Comparison of ENCODE assay signal across 8 cellular contexts in the genomic region with DNA sequence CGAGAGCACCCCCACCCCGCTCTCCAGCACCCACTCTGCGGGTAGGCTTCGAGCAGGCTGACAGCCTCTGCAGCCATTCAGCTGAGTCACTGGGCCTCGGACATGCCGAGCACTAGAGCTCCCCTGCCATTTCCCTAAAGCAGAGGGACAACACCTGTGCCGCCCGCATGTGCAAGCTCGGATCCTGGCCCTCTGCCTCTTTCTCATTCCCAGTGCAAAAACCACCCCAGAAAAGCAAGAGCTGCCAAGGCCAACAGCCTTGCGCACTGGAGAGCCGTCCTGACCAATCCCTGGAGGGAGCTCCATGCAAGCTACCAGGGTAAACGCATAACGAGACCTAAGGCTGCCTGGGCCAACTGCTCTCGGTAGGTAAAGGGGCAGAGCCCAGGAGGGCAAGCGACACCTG. TPM values are rescaled to one million over a fixed set of nuclear protein-coding genes. Genes with fewer than 3 reads are reported as not detected.
DNase-seq lines count a peak whose midpoint lies in the region; ATAC-seq and TF ChIP-seq lines count a peak whose summit lies in the region.

No MANE protein-coding gene starts in this region.

- no peaks in the 10 kb centered on the region for H3F3A ChIP-seq in DOHH2 (ENCODE audit: control insufficient read depth, insufficient read depth)

- H3K27ac ChIP-seq in DOHH2 (ENCODE audit: low read depth, low read length) (no peak overlapping the region), esophagus squamous epithelium (peak overlapping the region in 3 of 4 donors; percentile 98 to 99 (median 99)), trophoblast cell (ENCODE audit: low read depth, low read length) (no peak overlapping the region)

- no peak overlapping the region for H4K91ac ChIP-seq in trophoblast cell (ENCODE audit: low read depth, low read length)

- peaks cover 31% of the 10 kb centered on the region for H3K4me1 ChIP-seq in DOHH2 (ENCODE audit: control insufficient read depth, low read length)
- H3K4me1 ChIP-seq in esophagus squamous epithelium: peaks cover 29 to 55% (median 33%) of the 10 kb centered on the region in 3 donors
- H3K4me1 ChIP-seq in trophoblast cell (ENCODE audit: control insufficient read depth in 1 of 2, insufficient read depth in 2 of 2, low read length in 2 of 2): peaks cover 7 to 9% of the 10 kb centered on the region in 2 experiments

- H3K4me2 ChIP-seq in DOHH2 (ENCODE audit: low read length) (peak overlapping the region; percentile 96; the same call in 1 of the 2 replicates), trophoblast cell (ENCODE audit: low read length) (no peak overlapping the region)

- no peak overlapping the region for H3K23ac ChIP-seq in trophoblast cell (ENCODE audit: low read length)

- H3K79me2 ChIP-seq in DOHH2 (ENCODE audit: control insufficient read depth, low read length): peaks cover 87% of the 10 kb centered on the region
- H3K79me2 ChIP-seq in trophoblast cell (ENCODE audit: control insufficient read depth, insufficient read depth, low read length, poor library complexity): peaks cover 55% of the 10 kb centered on the region

- TF ChIP-seq CTCF in DOHH2 (IDR thresholded peaks at IDR 0.05; ENCODE audit: low read depth, low read length, poor library complexity, severe bottlenecking) (no peak), esophagus squamous epithelium (IDR thresholded peaks at IDR 0.05) (no peak), MCF 10A (IDR thresholded peaks at IDR 0.05; ENCODE audit: unreplicated experiment) (no peak)

- no peaks in the 10 kb centered on the region for H3K9me3 Mint-ChIP-seq in MCF 10A (ENCODE audit: unreplicated experiment)

- intact Hi-C loops in esophagus squamous epithelium (cut with DNase I): no loop called here
- intact Hi-C loops in MCF 10A (cut with micrococcal nuclease): no loop called here

- ATAC-seq in T-helper 17 cell (no peak), HG03565 (IDR thresholded peaks at IDR 0.05; ENCODE audit: unreplicated experiment) (no peak)

- no TSS peak for BruUV-seq in MCF 10A (replicated peaks; lab: Mats Ljungman, UMichigan)

- H2BK12ac ChIP-seq in trophoblast cell (ENCODE audit: low read length): no peak overlapping the region

- H3K27me3 ChIP-seq in DOHH2 (ENCODE audit: control insufficient read depth, low read length) (no peaks in the 10 kb centered on the region), esophagus squamous epithelium (no peaks in the 10 kb centered on the region), trophoblast cell (ENCODE audit: insufficient read depth, low read length) (no peaks in the 10 kb centered on the region)

- H3K9me2 ChIP-seq in DOHH2 (replicated peaks; ENCODE audit: control insufficient read depth, low read length): no peaks in the 10 kb centered on the region

- H4K20me1 ChIP-seq in DOHH2 (ENCODE audit: control insufficient read depth, insufficient read depth, low read depth, low read length): peaks cover 7% of the 10 kb centered on the region

- H3K36me3 Mint-ChIP-seq in T-helper 17 cell (ENCODE audit: low read depth) (no peaks in the 10 kb centered on the region), MCF 10A (ENCODE audit: insufficient read depth, unreplicated experiment) (peaks cover 27% of the 10 kb centered on the region)

- peaks cover 8% of the 10 kb centered on the region for H3K79me1 ChIP-seq in trophoblast cell (ENCODE audit: low read length)

- POLR2A ChIA-PET in MCF 10A (lab: Yijun Ruan, JAX): no interaction called here

- H3K9me3 ChIP-seq in DOHH2 (ENCODE audit: control insufficient read depth, insufficient read depth, low read length) (no peaks in the 10 kb centered on the region), T-helper 17 cell (ENCODE audit: control insufficient read depth, low read length, poor library complexity, severe bottlenecking) (no peaks in the 10 kb centered on the region), esophagus squamous epithelium (no peaks in the 10 kb centered on the region), trophoblast cell (ENCODE audit: insufficient read depth, low read depth, low read length) (no peaks in the 10 kb centered on the region)

- H2BK5ac ChIP-seq in trophoblast cell (ENCODE audit: low read depth, low read length, poor library complexity): no peak overlapping the region

- 52% methylated on average over 10 of the region's 15 CpGs; no CpG with 5 or more reads in 1 of the 2 donors for WGBS in esophagus squamous epithelium, 2 donors
- no CpG with 5 or more reads among the region's 15 CpGs for WGBS in trophoblast cell (ENCODE audit: extremely low coverage, insufficient coverage, insufficient read length)

- no peak overlapping the region for H2AFZ ChIP-seq in trophoblast cell (ENCODE audit: insufficient read depth, low read length, poor library complexity)

- CTCF ChIA-PET in MCF 10A (lab: Yijun Ruan, JAX): interaction anchor here (0.6 to 5.2 kb wide), 5 partner anchors 9 to 115 kb away, joined by 3 to 50 read pairs (median 5); partner anchors contain the start of gene RENBP

- H3K14ac ChIP-seq in trophoblast cell (ENCODE audit: low read length): no peak overlapping the region

- TF ChIP-seq POLR2A in esophagus squamous epithelium (IDR thresholded peaks at IDR 0.05): no peak

- H3K27me3 Mint-ChIP-seq in T-helper 17 cell (no peaks in the 10 kb centered on the region), MCF 10A (ENCODE audit: insufficient read depth, unreplicated experiment) (no peaks in the 10 kb centered on the region)

- no peak overlapping the region for H3K4me3 ChIP-seq in DOHH2 (ENCODE audit: low read length)
- H3K4me3 ChIP-seq in esophagus squamous epithelium: no peak overlapping the region
- H3K4me3 ChIP-seq in trophoblast cell (ENCODE audit: low read depth, low read length): no peak overlapping the region

- H3K4me3 Mint-ChIP-seq in T-helper 17 cell: peak overlapping the region; percentile 99
- H3K4me3 Mint-ChIP-seq in MCF 10A (ENCODE audit: unreplicated experiment): no peak overlapping the region

- H3K18ac ChIP-seq in trophoblast cell (ENCODE audit: low read length): no peak overlapping the region

- no peak overlapping the region for H3K9ac ChIP-seq in trophoblast cell (ENCODE audit: low read length)

- H3K4me1 Mint-ChIP-seq in T-helper 17 cell: peaks cover 11% of the 10 kb centered on the region
- H3K4me1 Mint-ChIP-seq in MCF 10A (ENCODE audit: insufficient read depth, unreplicated experiment): peaks cover 19% of the 10 kb centered on the region

- H2AK5ac ChIP-seq in trophoblast cell (ENCODE audit: low read length): no peak overlapping the region

- no peak overlapping the region for H4K12ac ChIP-seq in trophoblast cell (ENCODE audit: low read depth, low read length)

- H3K36me3 ChIP-seq in DOHH2 (ENCODE audit: control insufficient read depth, low read length): peaks cover 88% of the 10 kb centered on the region
- peaks cover 4 to 34% (median 18%) of the 10 kb centered on the region in 3 donors for H3K36me3 ChIP-seq in esophagus squamous epithelium
- peaks cover 51 to 59% of the 10 kb centered on the region in 2 experiments for H3K36me3 ChIP-seq in trophoblast cell (ENCODE audit: control insufficient read depth in 1 of 2, insufficient read depth in 2 of 2, low read length in 2 of 2)

- no peak overlapping the region for H4K8ac ChIP-seq in trophoblast cell (ENCODE audit: low read depth, low read length)

- H2BK120ac ChIP-seq in trophoblast cell (ENCODE audit: insufficient read depth, low read length, poor library complexity): no peak overlapping the region

- no peak for DNase-seq in T-helper 17 cell
- no peak for DNase-seq in esophagus squamous epithelium (lab: John Stamatoyannopoulos, UW)
- DNase-seq in trophoblast cell: peak; percentile 66 to 78
- DNase-seq in hepatic stellate cell (ENCODE audit: low spot score): no peak
- no peak for DNase-seq in MCF 10A (ENCODE audit: unreplicated experiment)
- no peak for DNase-seq in COLO829 (ENCODE audit: low spot score)

- H3K4ac ChIP-seq in trophoblast cell (ENCODE audit: low read depth, low read length): peak overlapping the region; percentile 83

- H3K27ac Mint-ChIP-seq in T-helper 17 cell (peak overlapping the region; percentile 94), MCF 10A (ENCODE audit: low read depth, unreplicated experiment) (no peak overlapping the region)

RNA-seq across cellular contexts. Expression of gene HCFC1, which starts 5.3 kb away (rescaled TPM):
- total RNA-seq in T-helper 17 cell: 10 to 100 TPM; 65.7 to 65.8 TPM
- total RNA-seq in esophagus squamous epithelium: 10 to 100 TPM; 22.2 to 54.0 (median 37.0) TPM
- polyA plus RNA-seq in trophoblast cell (2013): 47.6 and 50.4 TPM in 2 replicates
- 40.3 and 44.5 TPM in 2 replicates for total RNA-seq in MCF 10A (2022)

RNA-seq across cellular contexts. Expression of gene TMEM187, which starts 6.3 kb away (rescaled TPM):
- total RNA-seq in T-helper 17 cell (1 to 10 TPM; 2.4 to 3.0 TPM), esophagus squamous epithelium (1 to 10 TPM; 2.5 to 4.1 (median 3.8) TPM), MCF 10A (2022) (9.3 and 10.9 TPM in 2 replicates)
- 4.9 and 5.0 TPM in 2 replicates for polyA plus RNA-seq in trophoblast cell (2013)

RNA-seq across cellular contexts. Expression of gene RENBP, which starts 21.8 kb away (rescaled TPM):
- total RNA-seq in T-helper 17 cell (10 to 100 TPM in 1 of 2 donors, 1 to 10 TPM in 1; 8.8 to 11.5 TPM), esophagus squamous epithelium (1 to 10 TPM in 2 of 4 donors, under 1 TPM in 1, not detected in 1; 0.45 to 7.6 (median 3.1) TPM), MCF 10A (2022) (0.23 TPM in 1 of 2 replicates, not detected in the other)
- 0.82 and 0.94 TPM in 2 replicates for polyA plus RNA-seq in trophoblast cell (2013)

RNA-seq across cellular contexts. Expression of gene NAA10, which starts 31.4 kb away (rescaled TPM):
- total RNA-seq in T-helper 17 cell (10 to 100 TPM; 42.8 to 48.5 TPM), esophagus squamous epithelium (10 to 100 TPM; 42.5 to 92.5 (median 87.6) TPM), MCF 10A (2022) (166 and 196 TPM in 2 replicates)
- polyA plus RNA-seq in trophoblast cell (2013): 92.2 and 95.5 TPM in 2 replicates

RNA-seq across cellular contexts. Expression of gene ARHGAP4, which starts 40.2 kb away (rescaled TPM):
- total RNA-seq in T-helper 17 cell (100 to 1,000 TPM; 374 to 404 TPM), esophagus squamous epithelium (10 to 100 TPM in 1 of 4 donors, 1 to 10 TPM in 3; 3.9 to 18.3 (median 7.6) TPM), MCF 10A (2022) (2.3 and 2.6 TPM in 2 replicates)
- 1.5 and 1.9 TPM in 2 replicates for polyA plus RNA-seq in trophoblast cell (2013)

Comparison
In these comparisons a context has a peak if more than half of its experiments do, and no peak if none do; other contexts are left out.
1. H3K27ac ChIP-seq: peak in esophagus squamous epithelium (3 of 4); none in DOHH2 (single experiment) and trophoblast cell (single experiment).
2. DNase-seq: peak in trophoblast cell (2 of 2); none in T-helper 17 cell (0 of 3), esophagus squamous epithelium (single experiment), hepatic stellate cell (single experiment), MCF 10A (single experiment) and COLO829 (single experiment).